8 cellular contexts compared by ENCODE assay signal in the genomic region with DNA sequence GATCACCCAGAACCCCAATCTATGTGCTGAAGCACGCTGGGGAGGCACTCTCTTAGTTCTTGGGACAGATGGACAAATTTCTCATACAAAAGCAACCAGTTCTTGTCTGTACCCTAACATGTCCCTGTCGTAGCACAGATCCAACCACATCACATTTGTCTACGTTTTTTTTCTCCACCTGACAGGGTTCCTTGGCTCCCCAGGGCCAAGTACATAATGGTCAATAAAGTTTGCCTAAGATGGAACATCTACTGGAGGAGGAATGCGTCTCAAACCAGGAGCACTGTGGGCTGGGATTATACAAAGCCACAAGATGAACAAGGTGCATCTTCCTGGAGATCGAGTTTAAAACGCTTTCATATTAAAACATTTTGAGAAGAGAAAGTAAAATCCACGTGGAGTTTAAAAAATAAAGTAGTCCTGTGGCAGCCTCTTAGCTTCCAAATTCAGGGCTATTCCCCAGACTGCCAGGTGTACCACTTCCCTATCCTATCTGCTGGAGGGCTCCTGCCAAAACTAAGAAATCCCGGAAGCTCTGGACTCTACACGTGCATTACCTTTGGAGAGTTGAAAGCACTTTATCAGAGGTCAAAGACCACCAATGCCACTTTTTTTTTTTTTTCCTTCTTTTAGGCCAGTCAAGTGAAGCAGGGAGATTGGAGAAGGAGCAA. TPM values are rescaled to one million over a fixed set of nuclear protein-coding genes. Genes with fewer than 3 reads are reported as not detected.
DNase-seq lines count a peak whose midpoint lies in the region; ATAC-seq and TF ChIP-seq lines count a peak whose summit lies in the region.

No MANE protein-coding gene starts in this region.

- H3K27me3 ChIP-seq in heart right ventricle (peaks cover 0 to 29% (median 2%) of the 10 kb centered on the region in 7 donors), uterus (no peaks in the 10 kb centered on the region)

- no peaks in the 10 kb centered on the region for H3K36me3 Mint-ChIP-seq in mesothelial cell of epicardium

- H3K4me1 ChIP-seq in heart right ventricle (peaks cover 0 to 64% (median 27%) of the 10 kb centered on the region in 9 donors), uterus (peaks cover 0 to 5% of the 10 kb centered on the region in 2 donors)

- no peaks in the 10 kb centered on the region for H3K9me3 Mint-ChIP-seq in mesothelial cell of epicardium

- no peak for TF ChIP-seq CTCF in heart right ventricle (IDR thresholded peaks at IDR 0.05)
- TF ChIP-seq CTCF in astrocyte of the spinal cord (IDR thresholded peaks at IDR 0.05; ENCODE audit: low read depth, low read length), result no peak
- no peak for TF ChIP-seq CTCF in mesothelial cell of epicardium (IDR thresholded peaks at IDR 0.05; ENCODE audit: unreplicated experiment)
- TF ChIP-seq CTCF in uterus (IDR thresholded peaks at IDR 0.05), result no peak

- WGBS in heart right ventricle, 2 donors, result 73 to 77% methylated on average over 9 of the region's 9 CpGs

- no peak for DNase-seq in heart right ventricle
- DNase-seq in left cardiac atrium, result no peak
- DNase-seq in astrocyte of the spinal cord (ENCODE audit: low read depth, low spot score), result no peak
- DNase-seq in mesothelial cell of epicardium (ENCODE audit: low spot score in 2 of 2, unreplicated experiment in 2 of 2), result no peak
- no peak for DNase-seq in uterus
- no peak for DNase-seq in NOMO-1 treated with dmso at 0.1 percent for 144 hours (lab: John Stamatoyannopoulos, UW; ENCODE audit: unreplicated experiment)

- ATAC-seq in heart right ventricle (no peak), left cardiac atrium (no peak), HG03025 (IDR thresholded peaks at IDR 0.05; ENCODE audit: low FRiP score, unreplicated experiment) (no peak), HG03095 (IDR thresholded peaks at IDR 0.05; ENCODE audit: unreplicated experiment) (no peak)

- no peaks in the 10 kb centered on the region for H3K9me3 ChIP-seq in heart right ventricle
- H3K9me3 ChIP-seq in uterus, result no peaks in the 10 kb centered on the region

- no peaks in the 10 kb centered on the region for H3K27me3 Mint-ChIP-seq in mesothelial cell of epicardium (ENCODE audit: low read depth)

- TF ChIP-seq POLR2A in uterus (IDR thresholded peaks at IDR 0.05), result no peak

- peaks cover 14% of the 10 kb centered on the region for H3K4me1 Mint-ChIP-seq in mesothelial cell of epicardium

- H3K4me3 Mint-ChIP-seq in mesothelial cell of epicardium, result peak overlapping the region; percentile 97

- intact Hi-C loops in heart right ventricle (cut with DNase I) (loop anchor here in 6 of 10 donors (2.0 to 10.0 kb wide), 4 partner anchors 53 to 163 kb away; a partner anchor contains a TSS), left cardiac atrium (cut with DNase I) (loop anchor here in 1 of 2 donors (10.0 kb wide), 1 partner anchor 63 kb away; a partner anchor contains a TSS), uterus (cut with DNase I; ENCODE audit: low total_unique reads) (no loop called here)

- H3K27ac Mint-ChIP-seq in mesothelial cell of epicardium, result no peak overlapping the region

- H3K27ac ChIP-seq in heart right ventricle, result peak overlapping the region in 8 of 10 donors; percentile 39 to 89 (median 85)
- peak overlapping the region; percentile 84 to 89 for H3K27ac ChIP-seq in uterus

- in situ Hi-C loops in astrocyte of the spinal cord (cut with HindIII; ENCODE audit: low sequenced_read_pairs), result no loop called here

- H3K36me3 ChIP-seq in heart right ventricle, result no peaks in the 10 kb centered on the region
- H3K36me3 ChIP-seq in uterus, result no peaks in the 10 kb centered on the region

- H3K4me3 ChIP-seq in heart right ventricle (peak overlapping the region in 8 of 10 donors; percentile 69 to 93 (median 84)), astrocyte of the spinal cord (ENCODE audit: low read depth, low read length) (peak overlapping the region; percentile 90), uterus (peak overlapping the region in 1 of 2 donors; percentile 68)

RNA-seq across cellular contexts. Expression of a gene that starts 1.4 kb away (rescaled TPM):
- total RNA-seq in heart right ventricle, result 1 to 10 TPM; 2.1 to 7.0 (median 3.9) TPM
- 10 to 100 TPM in 1 of 2 donors, 1 to 10 TPM in 1; 9.7 to 10.0 TPM for polyA plus RNA-seq in heart right ventricle
- 10 to 100 TPM; 11.9 to 12.2 TPM for total RNA-seq in left cardiac atrium
- total RNA-seq in mesothelial cell of epicardium, result 19.6 to 22.5 TPM (median 21.9 TPM) in 3 replicates
- total RNA-seq in uterus, result 100 to 1,000 TPM in 1 of 4 donors, 10 to 100 TPM in 3; 14.1 to 120 (median 44.4) TPM
